Comparison of ENCODE assay signal across 27 cellular contexts in the genomic region with DNA sequence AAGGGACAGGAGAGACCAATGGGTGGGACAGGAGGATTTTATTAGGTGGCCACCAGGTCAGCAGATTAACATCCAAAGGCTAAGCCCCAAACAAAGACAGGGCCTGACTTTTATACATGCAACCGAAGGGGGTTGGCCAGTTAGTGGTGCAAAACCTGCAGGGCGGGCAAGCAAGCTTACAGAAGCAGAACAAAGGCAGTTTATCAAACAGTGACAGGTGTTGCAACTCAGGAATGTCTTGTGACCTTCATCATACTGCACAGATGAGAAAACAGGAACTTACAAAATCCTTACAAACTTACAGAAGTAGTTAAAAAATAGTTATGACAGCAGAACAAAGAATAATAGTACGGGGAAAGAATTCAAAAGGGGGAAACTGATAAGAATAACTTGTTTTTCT.
A peak's percentile ranks its signal among the peaks of the same experiment; 100 is the strongest.
DNase-seq lines count a peak whose midpoint lies in the region; TF ChIP-seq lines count a peak whose summit lies in the region.
"Had no signal": no experiment of that assay in that cellular context is flagged by ENCODE, and none has a peak within 500 bp of the region (broad histone marks: within the 10 kb centered on the region; RNA-seq: fewer than 3 reads in every experiment).

No MANE protein-coding gene starts in this region.

- 49% methylated on average over 3 of the region's 3 CpGs for WGBS in esophagus muscularis mucosa
- WGBS in testis, 2 donors, result 60 to 69% methylated on average over 2 to 3 of the region's 3 CpGs

- no peaks in the 10 kb centered on the region for H3K27me3 ChIP-seq in HL-60 (ENCODE audit: insufficient read depth, poor library complexity, severe bottlenecking)
- H3K27me3 ChIP-seq in esophagus muscularis mucosa, result no peaks in the 10 kb centered on the region
- no peaks in the 10 kb centered on the region for H3K27me3 ChIP-seq in testis
- H3K27me3 ChIP-seq: BE2C, heart right ventricle, pancreas, right atrium auricular region, transverse colon had no signal

- H3K4me3 ChIP-seq in HL-60 (replicated peaks; ENCODE audit: insufficient read depth, low read length), result no peak overlapping the region
- no peak overlapping the region for H3K4me3 ChIP-seq in esophagus muscularis mucosa
- no peak overlapping the region for H3K4me3 ChIP-seq in testis
- H3K4me3 ChIP-seq: heart right ventricle, lung, mucosa of descending colon, pancreas, right atrium auricular region, transverse colon had no signal

- peak; percentile 59 to 86 for DNase-seq in HL-60 (ENCODE audit: low read depth in 1 of 2, low spot score in 1 of 2)
- peak; percentile 68 for DNase-seq in NOMO-1 treated with dmso at 0.1 percent for 144 hours (lab: John Stamatoyannopoulos, UW; ENCODE audit: unreplicated experiment)
- peak; percentile 6 for DNase-seq in amniotic epithelial cell (ENCODE audit: low read depth)
- peak; percentile 16 for DNase-seq in left kidney (ENCODE audit: low read depth, low spot score)
- no peak for DNase-seq in esophagus muscularis mucosa (ENCODE audit: extremely low spot score)
- no peak for DNase-seq in dedifferentiated amniotic fluid mesenchymal stem cell (ENCODE audit: extremely low spot score)
- DNase-seq in testis, result no peak
- no peak for DNase-seq in DMS114 treated with DMSO at 0.1 percent for 48 hours (lab: John Stamatoyannopoulos, UW; ENCODE audit: unreplicated experiment)
- DNase-seq: activated CD4-positive, alpha-beta T cell treated with anti-CD3 and anti-CD28 coated beads for 48 hours; activated naive CD8-positive, alpha-beta T cell treated with anti-CD3 and anti-CD28 coated beads, Interleukin-2, amount 50 U/mL, for 24 hours; activated T-cell treated with anti-CD3 and anti-CD28 coated beads, Interleukin-2, amount 50 U/mL, for 1 hour; BE2C; DMS53; foreskin melanocyte; GDM1; heart right ventricle; kidney glomerular epithelial cell; mucosa of descending colon; NCI-H2029; NCI-H2227 treated with DMSO at 0.1 percent for 48 hours; NCI-H526 treated with DMSO at 0.1 percent for 48 hours; pancreas; stimulated activated CD4-positive, alpha-beta T cell treated with anti-CD3 and anti-CD28 coated beads, Interleukin-2, amount 100 ng/mL, for 24 hours; transverse colon; WERI-Rb-1 had no signal

- H3K27ac ChIP-seq in HL-60 (replicated peaks), result peak overlapping the region; percentile 83
- H3K27ac ChIP-seq in esophagus muscularis mucosa (replicated peaks in 1 of 4), result no peak overlapping the region
- H3K27ac ChIP-seq in testis, result no peak overlapping the region
- H3K27ac ChIP-seq: heart right ventricle, pancreas, right atrium auricular region, transverse colon, WERI-Rb-1 had no signal

- no peaks in the 10 kb centered on the region for H3K36me3 ChIP-seq in esophagus muscularis mucosa
- H3K36me3 ChIP-seq in testis (ENCODE audit: low read depth, missing control alignments), result no peaks in the 10 kb centered on the region
- H3K36me3 ChIP-seq: BE2C, heart right ventricle, pancreas, right atrium auricular region, transverse colon, WERI-Rb-1 had no signal

- H3K9me3 ChIP-seq in esophagus muscularis mucosa (no peaks in the 10 kb centered on the region), testis (no peaks in the 10 kb centered on the region)
- H3K9me3 ChIP-seq: BE2C, heart right ventricle, mucosa of descending colon, pancreas, transverse colon had no signal

- intact Hi-C loops in esophagus muscularis mucosa (cut with DNase I) (no loop called here), testis (cut with DNase I; ENCODE audit: low total_unique reads) (no loop called here)

- no peaks in the 10 kb centered on the region for H3K4me1 ChIP-seq in esophagus muscularis mucosa
- H3K4me1 ChIP-seq in testis, result no peaks in the 10 kb centered on the region
- H3K4me1 ChIP-seq: BE2C, heart right ventricle, pancreas, right atrium auricular region, transverse colon had no signal

- TF ChIP-seq CTCF in HL-60 (IDR thresholded peaks at IDR 0.05; ENCODE audit: insufficient read depth, low read length), result no peak
- TF ChIP-seq CTCF in esophagus muscularis mucosa (IDR thresholded peaks at IDR 0.05), result no peak
- TF ChIP-seq CTCF in testis (IDR thresholded peaks at IDR 0.05), result no peak

- no peak for TF ChIP-seq EP300 in esophagus muscularis mucosa (IDR thresholded peaks at IDR 0.05)

- TF ChIP-seq POLR2A in esophagus muscularis mucosa (IDR thresholded peaks at IDR 0.05; ENCODE audit: low read depth) (no peak), testis (IDR thresholded peaks at IDR 0.05) (no peak)

Comparison
In these comparisons a context has a peak if more than half of its experiments do, and no peak if none do; other contexts are left out.
1. DNase-seq: peak in HL-60 (2 of 2), NOMO-1 treated with dmso at 0.1 percent for 144 hours (single experiment), amniotic epithelial cell (single experiment) and left kidney (single experiment); none in esophagus muscularis mucosa (single experiment), dedifferentiated amniotic fluid mesenchymal stem cell (single experiment), testis (single experiment) and DMS114 treated with DMSO at 0.1 percent for 48 hours (single experiment).